ENCODE assay signal across 1 cellular context in genomic region chr6:14638932-14639875, GRCh38.
TF ChIP-seq lines count a peak whose summit lies in the region.

No MANE protein-coding gene starts in this region.

TF ChIP-seq in GM12878, 131 proteins besides CTCF, POLR2A, EP300 and RAD21 (continued from another document):
- TF ChIP-seq CUX1 (IDR thresholded peaks at IDR 0.05; ENCODE audit: insufficient replicate concordance, low read depth, low read length) = no peak
- TF ChIP-seq CHD1 (IDR thresholded peaks at IDR 0.05; ENCODE audit: low read depth, low read length) = no peak
- TF ChIP-seq CBX5 (IDR thresholded peaks at IDR 0.05; ENCODE audit: low read depth) = no peak
- no peak for TF ChIP-seq MYB (IDR thresholded peaks at IDR 0.05; ENCODE audit: borderline replicate concordance, low read depth, low read length)
- no peak for TF ChIP-seq SREBF1 (IDR thresholded peaks at IDR 0.05; ENCODE audit: low read length)
- TF ChIP-seq IKZF2 (IDR thresholded peaks at IDR 0.05) = peak; percentile 87 to 90; a peak in 3 of 4 replicates
- peak; percentile 79 for TF ChIP-seq NR2F1 (conservative IDR thresholded peaks at IDR 0.05)
- no peak for TF ChIP-seq SMARCA5 (IDR thresholded peaks at IDR 0.05)
- TF ChIP-seq MAX (IDR thresholded peaks at IDR 0.05; ENCODE audit: low read depth, low read length) = no peak
- TF ChIP-seq NFXL1 (IDR thresholded peaks at IDR 0.05; ENCODE audit: borderline replicate concordance) = no peak
- TF ChIP-seq PKNOX1 (IDR thresholded peaks at IDR 0.05) = peak; percentile 77
- TF ChIP-seq GATAD2B (conservative IDR thresholded peaks at IDR 0.05; ENCODE audit: low read depth) = peak; percentile 62
- TF ChIP-seq NFYA (IDR thresholded peaks at IDR 0.05; ENCODE audit: borderline replicate concordance, low read depth, low read length) = no peak
- peak in 1 of 2 experiments; percentile 20; a peak in 2 of 4 replicates for TF ChIP-seq BHLHE40 (IDR thresholded peaks at IDR 0.05; ENCODE audit: borderline replicate concordance in 1 of 2, low read depth in 2 of 2, low read length in 1 of 2)
- TF ChIP-seq ELK1 (IDR thresholded peaks at IDR 0.05; ENCODE audit: low read depth, low read length) = no peak
- no peak for TF ChIP-seq LARP7 (IDR thresholded peaks at IDR 0.05)
- TF ChIP-seq FOXK2 (IDR thresholded peaks at IDR 0.05) = no peak
- peak; percentile 90 for TF ChIP-seq MTA2 (IDR thresholded peaks at IDR 0.05; ENCODE audit: low read depth)
- TF ChIP-seq STAT1 (conservative IDR thresholded peaks at IDR 0.05) = no peak
- peak; percentile 95 for TF ChIP-seq MEF2A (IDR thresholded peaks at IDR 0.05; ENCODE audit: insufficient read depth, low read depth, low read length)
- TF ChIP-seq ATF2 (IDR thresholded peaks at IDR 0.05; ENCODE audit: low read length) = peak; percentile 76
- TF ChIP-seq RB1 (IDR thresholded peaks at IDR 0.05; ENCODE audit: borderline replicate concordance) = no peak
- no peak for TF ChIP-seq KLF5 (IDR thresholded peaks at IDR 0.05; ENCODE audit: partially characterized antibody)
